In genomic region chr14:68471029-68471963, GRCh38 we compare ENCODE assay signal across 10 cellular contexts.
DNase-seq lines count a peak whose midpoint lies in the region; ATAC-seq and TF ChIP-seq lines count a peak whose summit lies in the region.
"Had no signal": no experiment of that assay in that cellular context is flagged by ENCODE, and none has a peak within 500 bp of the region (broad histone marks: within the 10 kb centered on the region; RNA-seq: fewer than 3 reads in every experiment).

No MANE protein-coding gene starts in this region.

- ATAC-seq in HG02759 (IDR thresholded peaks at IDR 0.05; ENCODE audit: unreplicated experiment) (peak; percentile 47), mucosa of descending colon (peak; percentile 30), HG03432 (IDR thresholded peaks at IDR 0.05; ENCODE audit: unreplicated experiment) (no peak)

- no peaks in the 10 kb centered on the region for H3K79me2 ChIP-seq in SU-DHL-6 (ENCODE audit: insufficient read depth, low read length)

- DNase-seq in GM10248 (ENCODE audit: extremely low spot score) (peak; percentile 70), mucosa of descending colon (no peak), NCI-H526 treated with DMSO at 0.1 percent for 48 hours (lab: John Stamatoyannopoulos, UW) (no peak), NCI-H524 (lab: John Stamatoyannopoulos, UW) (no peak), foreskin melanocyte (no peak)
- DNase-seq: CD4-positive, alpha-beta memory T cell; WERI-Rb-1 had no signal

- H3K27me3 ChIP-seq in SU-DHL-6 (ENCODE audit: low read length) = no peaks in the 10 kb centered on the region

- H2AFZ ChIP-seq in SU-DHL-6 (ENCODE audit: low read depth, low read length, severe bottlenecking) = peak overlapping the region; percentile 42

- TF ChIP-seq CTCF in GM10248 (IDR thresholded peaks at IDR 0.05; ENCODE audit: control extremely low read depth, extremely low read depth, low read depth, missing control alignments) = no peak
- no peak for TF ChIP-seq CTCF in SU-DHL-6 (IDR thresholded peaks at IDR 0.05; ENCODE audit: insufficient read depth, low read length, poor library complexity, severe bottlenecking)
- no peak for TF ChIP-seq CTCF in mucosa of descending colon (IDR thresholded peaks at IDR 0.05)

- H4K20me1 ChIP-seq in SU-DHL-6 (ENCODE audit: low read depth, low read length) = no peaks in the 10 kb centered on the region

- H3K27ac ChIP-seq in SU-DHL-6 (ENCODE audit: low read depth, low read length) = no peak overlapping the region
- H3K27ac ChIP-seq: WERI-Rb-1 had no signal

- H3K9me3 ChIP-seq in SU-DHL-6 (ENCODE audit: insufficient read depth, low read length) (no peaks in the 10 kb centered on the region), mucosa of descending colon (no peaks in the 10 kb centered on the region)

- intact Hi-C loops in mucosa of descending colon (cut with DNase I, micrococcal nuclease) = no loop called here

- H3K4me2 ChIP-seq in SU-DHL-6 (ENCODE audit: low read depth, low read length, poor library complexity, severe bottlenecking) = peak overlapping the region; percentile 41

- H3F3A ChIP-seq in SU-DHL-6 (ENCODE audit: insufficient read depth) = peaks cover 5% of the 10 kb centered on the region; the same call in 1 of the 2 replicates

- no peak overlapping the region for H3K4me3 ChIP-seq in SU-DHL-6 (ENCODE audit: insufficient read depth, low read length, poor library complexity, severe bottlenecking)
- no peak overlapping the region for H3K4me3 ChIP-seq in mucosa of descending colon

- no peaks in the 10 kb centered on the region for H3K9me2 ChIP-seq in SU-DHL-6 (replicated peaks; ENCODE audit: insufficient read depth, low read length)

- peak overlapping the region; percentile 30 for H3K9ac ChIP-seq in SU-DHL-6 (ENCODE audit: low read length)

- H3K4me1 ChIP-seq in mucosa of descending colon (ENCODE audit: low read depth) = no peaks in the 10 kb centered on the region

- POLR2A ChIA-PET in GM10248 (lab: Yijun Ruan, JAX) = interaction anchor here (0.6 kb wide), 1 partner anchor 68 kb away, joined by 5 read pairs; no protein-coding TSS in a partner anchor

- H3K36me3 ChIP-seq in SU-DHL-6 (ENCODE audit: low read length) = no peaks in the 10 kb centered on the region
- H3K36me3 ChIP-seq in mucosa of descending colon (ENCODE audit: low read depth) = no peaks in the 10 kb centered on the region
- H3K36me3 ChIP-seq: WERI-Rb-1 had no signal

- CTCF ChIA-PET in GM10248 (lab: Yijun Ruan, JAX) = interaction anchor here (0.7 to 2.3 kb wide), 12 partner anchors 9 to 318 kb away, joined by 3 to 7 read pairs (median 4); no protein-coding TSS in a partner anchor
